In the genomic region with DNA sequence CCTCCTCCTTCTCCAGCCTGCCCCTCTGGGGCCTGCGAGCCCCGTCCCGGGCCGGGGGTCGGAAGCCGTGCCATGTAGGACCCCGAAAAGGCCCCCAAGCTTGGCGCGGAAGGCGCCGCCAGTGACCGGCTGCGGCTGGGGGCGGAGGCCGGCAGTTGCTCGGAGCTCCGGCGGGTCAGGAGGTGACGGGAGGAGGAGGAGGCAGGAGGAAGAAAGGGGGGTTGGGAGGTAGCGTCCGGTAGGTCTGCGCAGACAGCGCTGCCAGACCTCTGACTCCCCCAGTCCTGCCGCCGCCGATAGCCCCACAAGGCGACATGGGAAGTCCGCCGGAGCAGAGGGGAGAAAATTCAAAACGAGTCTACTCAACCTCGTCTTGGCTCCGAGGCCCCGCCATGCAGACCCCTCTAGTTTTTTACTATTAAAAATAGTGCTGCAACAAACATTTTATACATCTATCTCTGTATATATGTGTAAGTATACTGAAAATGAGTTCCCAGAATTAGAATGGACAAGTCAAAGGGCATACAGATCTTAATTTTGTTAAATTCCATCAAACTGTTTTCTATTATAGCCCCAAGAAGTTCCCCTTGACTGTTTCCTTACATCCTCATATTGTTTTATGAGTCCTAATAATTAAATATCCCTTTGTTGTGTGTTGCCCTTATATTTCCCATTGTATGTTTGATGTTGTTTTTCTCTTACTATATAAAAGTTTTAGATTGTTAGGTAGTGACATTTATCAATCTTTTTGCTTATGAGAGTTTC, we compare ENCODE assay signal across 8 cellular contexts. TPM values are rescaled to one million over a fixed set of nuclear protein-coding genes. Genes with fewer than 3 reads are reported as not detected.
DNase-seq lines count a peak whose midpoint lies in the region; ATAC-seq and TF ChIP-seq lines count a peak whose summit lies in the region.
"Not testable (repeated sequence)": the region's sequence is repeated elsewhere in the genome, so short reads cannot be mapped to it uniquely, and the experiment has no call there.

No MANE protein-coding gene starts in this region.

- peaks cover 0 to 38% (median 9%) of the 10 kb centered on the region in 3 donors for H3K27me3 ChIP-seq in stomach

- POLR2A ChIA-PET in naive thymus-derived CD8-positive, alpha-beta T cell (lab: Charles Lee): interaction anchor here (0.9 to 3.0 kb wide), 2 partner anchors 24 to 216 kb away, joined by 5 to 37 read pairs; a partner anchor contains a TSS

- H3K4me3 Mint-ChIP-seq in naive thymus-derived CD8-positive, alpha-beta T cell: peak overlapping the region; percentile 16 to 94 (median 42)

- peak; percentile 24 for ATAC-seq in GM21717 (IDR thresholded peaks at IDR 0.05; ENCODE audit: unreplicated experiment)
- peak; percentile 9 to 18 for ATAC-seq in naive thymus-derived CD8-positive, alpha-beta T cell

- peak overlapping the region; percentile 71; the same call in 1 of the 2 replicates for H3K27ac ChIP-seq in VCaP
- H3K27ac ChIP-seq in stomach: not testable (repeated sequence)

- not testable (repeated sequence) for H3K9me3 Mint-ChIP-seq in naive thymus-derived CD8-positive, alpha-beta T cell

- intact Hi-C loops in head of caudate nucleus (cut with DNase I); stomach (cut with DNase I; ENCODE audit: low total_unique reads): not testable (repeated sequence)

- peaks cover 7 to 21% (median 9%) of the 10 kb centered on the region in 5 donors for H3K27me3 Mint-ChIP-seq in naive thymus-derived CD8-positive, alpha-beta T cell

- 3 to 10% (median 5%) methylated on average over 11 to 29 of the region's 33 CpGs for WGBS in stomach, 5 donors

- not testable (repeated sequence) for H3K9me3 ChIP-seq in stomach

- peaks cover 5 to 27% (median 16%) of the 10 kb centered on the region in 4 donors for H3K4me1 ChIP-seq in stomach

- in situ Hi-C loops in KBM-7 (cut with MboI; ENCODE audit: low pct_unique_long_range_greater_than_20kb, low sequenced_read_pairs): not testable (repeated sequence)

- TF ChIP-seq CTCF in VCaP (conservative IDR thresholded peaks at IDR 0.05); stomach (IDR thresholded peaks at IDR 0.05): not testable (repeated sequence)

- TF ChIP-seq POLR2A in stomach (IDR thresholded peaks at IDR 0.05): not testable (repeated sequence)

- H3K27ac Mint-ChIP-seq in naive thymus-derived CD8-positive, alpha-beta T cell: not testable (repeated sequence)

- H3K4me1 Mint-ChIP-seq in naive thymus-derived CD8-positive, alpha-beta T cell: peaks cover 10 to 34% (median 24%) of the 10 kb centered on the region in 4 donors

- DNase-seq in DMS53 (lab: John Stamatoyannopoulos, UW): peak; percentile 37
- DNase-seq in KBM-7: peak; percentile 48
- peak; percentile 22 for DNase-seq in astrocyte of the hippocampus (ENCODE audit: low read depth, low spot score)
- peak in 30 of 42 donors; percentile 9 to 69 (median 30) for DNase-seq in head of caudate nucleus
- DNase-seq in naive thymus-derived CD8-positive, alpha-beta T cell: peak in 8 of 10 donors; percentile 6 to 70 (median 44)
- DNase-seq in stomach: not testable (repeated sequence)

- H3K36me3 ChIP-seq in stomach: not testable (repeated sequence)

- peak overlapping the region; percentile 37 to 46 (median 40) for H3K4me3 ChIP-seq in stomach

- not testable (repeated sequence) for H3K36me3 Mint-ChIP-seq in naive thymus-derived CD8-positive, alpha-beta T cell

- not testable (repeated sequence) for TF ChIP-seq EP300 in stomach (IDR thresholded peaks at IDR 0.05)

RNA-seq across cellular contexts. Expression of a gene that starts 1.4 kb away (rescaled TPM):
- under 1 TPM in 1 of 2 experiments, not detected in 1; 0.16 TPM for total RNA-seq in naive thymus-derived CD8-positive, alpha-beta T cell
- polyA plus RNA-seq in naive thymus-derived CD8-positive, alpha-beta T cell: under 1 TPM in 1 of 3 donors, not detected in 2; 0.08 TPM
- 1 to 10 TPM in 1 of 5 donors, under 1 TPM in 1, not detected in 3; 0.55 to 2.7 TPM for total RNA-seq in stomach
- polyA plus RNA-seq in stomach: under 1 TPM in 2 of 3 donors, not detected in 1; 0.05 to 0.12 TPM

RNA-seq across cellular contexts. Expression of a gene that starts 24.6 kb away (rescaled TPM):
- total RNA-seq in naive thymus-derived CD8-positive, alpha-beta T cell: 10 to 100 TPM; 65.3 to 72.6 TPM
- 10 to 100 TPM; 65.0 to 92.8 (median 87.5) TPM for polyA plus RNA-seq in naive thymus-derived CD8-positive, alpha-beta T cell
- 100 to 1,000 TPM in 2 of 5 donors, 10 to 100 TPM in 2, 1 to 10 TPM in 1; 1.2 to 133 (median 63.6) TPM for total RNA-seq in stomach
- 100 to 1,000 TPM in 2 of 3 donors, 10 to 100 TPM in 1; 96.1 to 154 (median 120) TPM for polyA plus RNA-seq in stomach
